ENCODE assay signal across 17 cellular contexts in the genomic region with DNA sequence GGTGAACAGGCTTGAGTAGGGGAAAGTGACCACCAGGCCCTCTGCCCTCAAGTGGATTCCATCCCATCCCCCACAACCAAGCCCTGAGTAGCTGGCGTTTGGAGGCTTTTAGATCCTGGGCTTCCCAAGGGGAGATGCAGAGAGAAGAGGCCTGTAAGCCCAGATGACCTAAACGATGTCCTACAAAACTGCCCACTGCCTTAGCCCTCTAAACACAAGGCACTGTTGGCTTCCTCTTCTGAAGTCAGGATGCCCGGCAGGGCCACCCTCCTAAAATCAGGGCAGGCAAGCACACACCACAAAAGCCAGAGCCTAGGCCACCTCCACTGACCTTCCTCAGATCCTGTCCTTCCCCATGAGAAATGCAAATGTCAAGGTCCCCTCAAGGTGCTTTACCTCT.
"Had no signal": no experiment of that assay in that cellular context is flagged by ENCODE, and none has a peak within 500 bp of the region (broad histone marks: within the 10 kb centered on the region; RNA-seq: fewer than 3 reads in every experiment).

No MANE protein-coding gene starts in this region.

- H3K9me3 Mint-ChIP-seq: activated B cell treated with CpG ODN at 0.5 μM for 24 hours; activated CD4-positive, alpha-beta T cell treated with anti-CD3 and anti-CD28 coated beads, Interleukin-2, amount 10 ng/mL, durations not matched to agents 7 days and 5 days; activated T-helper 1 cell treated with anti-CD3 and anti-CD28 coated beads, Interleukin-12 subunit alpha, Interleukin-12 subunit beta, Interleukin-2, Interleukin-4 antibody, amounts not matched to agents 30 ng/mL and 10 ng/mL and 1 ng/mL, durations not matched to agents 14 hours and 24 hours and 36 hours; immature natural killer cell; neural crest cell had no signal

- H3K27ac Mint-ChIP-seq: activated B cell treated with CpG ODN at 0.5 μM for 24 hours; activated CD4-positive, alpha-beta T cell treated with anti-CD3 and anti-CD28 coated beads, Interleukin-2, amount 10 ng/mL, durations not matched to agents 7 days and 5 days; activated T-helper 1 cell treated with anti-CD3 and anti-CD28 coated beads, Interleukin-12 subunit alpha, Interleukin-12 subunit beta, Interleukin-2, Interleukin-4 antibody, amounts not matched to agents 30 ng/mL and 10 ng/mL and 1 ng/mL, durations not matched to agents 14 hours and 24 hours and 36 hours; immature natural killer cell had no signal

- ATAC-seq: lower lobe of right lung had no signal

- H3K36me3 Mint-ChIP-seq: immature natural killer cell had no signal

- H3K27ac ChIP-seq: breast epithelium, lower lobe of right lung, skin epidermis, suprapubic skin had no signal

- H3K4me1 Mint-ChIP-seq: activated B cell treated with CpG ODN at 0.5 μM for 24 hours; activated CD4-positive, alpha-beta T cell treated with anti-CD3 and anti-CD28 coated beads, Interleukin-2, amount 10 ng/mL, durations not matched to agents 7 days and 5 days; immature natural killer cell had no signal

- H3K4me3 ChIP-seq: breast epithelium, dorsolateral prefrontal cortex, lower lobe of right lung, skin epidermis, suprapubic skin had no signal

- H3K36me3 ChIP-seq: breast epithelium, lower lobe of right lung, suprapubic skin had no signal

- H3K27me3 Mint-ChIP-seq: activated CD4-positive, alpha-beta T cell treated with anti-CD3 and anti-CD28 coated beads, Interleukin-2, amount 10 ng/mL, durations not matched to agents 7 days and 5 days had no signal

- DNase-seq: activated B cell treated with CpG ODN at 0.5 μM for 24 hours; activated CD4-positive, alpha-beta T cell treated with anti-CD3 and anti-CD28 coated beads, Interleukin-2, amount 10 ng/mL, durations not matched to agents 7 days and 5 days; activated CD8-positive, alpha-beta memory T cell treated with anti-CD3 and anti-CD28 coated beads for 24 hours; activated naive CD4-positive, alpha-beta T cell treated with Interleukin-2 at 50 U/mL for 16 hours; erythroblast; immature natural killer cell; lower lobe of right lung; stimulated activated CD4-positive, alpha-beta T cell treated with anti-CD3 and anti-CD28 coated beads, Interleukin-15, amount 100 ng/mL, for 24 hours; stimulated activated CD4-positive, alpha-beta T cell treated with anti-CD3 and anti-CD28 coated beads, Interleukin-4, amount 100 ng/mL, for 1 hour; stimulated activated naive CD4-positive, alpha-beta T cell; SW 1271 had no signal

- H3K4me3 Mint-ChIP-seq: activated B cell treated with CpG ODN at 0.5 μM for 24 hours; activated CD4-positive, alpha-beta T cell treated with anti-CD3 and anti-CD28 coated beads, Interleukin-2, amount 10 ng/mL, durations not matched to agents 7 days and 5 days; activated T-helper 1 cell treated with anti-CD3 and anti-CD28 coated beads, Interleukin-12 subunit alpha, Interleukin-12 subunit beta, Interleukin-2, Interleukin-4 antibody, amounts not matched to agents 30 ng/mL and 10 ng/mL and 1 ng/mL, durations not matched to agents 14 hours and 24 hours and 36 hours; immature natural killer cell; neural crest cell had no signal

- H3K4me1 ChIP-seq: breast epithelium, lower lobe of right lung, suprapubic skin had no signal

- H3K27me3 ChIP-seq: breast epithelium, dorsolateral prefrontal cortex, suprapubic skin had no signal

- H3K9me3 ChIP-seq: breast epithelium, lower lobe of right lung, suprapubic skin had no signal
